In genomic region chr10:49538381-49539319, GRCh38 we compare ENCODE assay signal across 8 cellular contexts. TPM values are rescaled to one million over a fixed set of nuclear protein-coding genes. Genes with fewer than 3 reads are reported as not detected.
DNase-seq lines count a peak whose midpoint lies in the region; ATAC-seq and TF ChIP-seq lines count a peak whose summit lies in the region.

ERCC6 (minus strand) TSS chr10:49539121.

- H3K4me1 Mint-ChIP-seq in IgD-negative memory B cell, result peaks cover 28 to 42% (median 30%) of the 10 kb centered on the region in 3 donors

- H3K9me3 ChIP-seq in mucosa of descending colon, result no peaks in the 10 kb centered on the region

- H3K27ac Mint-ChIP-seq in IgD-negative memory B cell, result peak within 1 kb of the TSS; percentile 92 to 99 (median 98)

- peak; percentile 70 for ATAC-seq in GM21576 (IDR thresholded peaks at IDR 0.05; ENCODE audit: unreplicated experiment)
- ATAC-seq in mucosa of descending colon, result peak; percentile 97

- peaks cover 4% of the 10 kb centered on the region for H3K27me3 Mint-ChIP-seq in IgD-negative memory B cell

- H3K4me3 ChIP-seq in mucosa of descending colon, result peak within 1 kb of the TSS; percentile 61

- TF ChIP-seq CTCF in mucosa of descending colon (IDR thresholded peaks at IDR 0.05), result no peak

- H3K4me1 ChIP-seq in mucosa of descending colon (ENCODE audit: low read depth), result peaks cover 15% of the 10 kb centered on the region

- no peaks in the 10 kb centered on the region for H3K36me3 ChIP-seq in mucosa of descending colon (ENCODE audit: low read depth)

- DNase-seq in DMS153 (lab: John Stamatoyannopoulos, UW) (peak; percentile 95), OCI-M1 (lab: John Stamatoyannopoulos, UW) (peak; percentile 99), activated T-cell treated with anti-CD3 and anti-CD28 coated beads for 4 hours (peak; percentile 93), epithelial cell of prostate (ENCODE audit: low read depth, low spot score) (peak; percentile 93), mucosa of descending colon (peak; percentile 98)
- peak; percentile 86 to 94 for DNase-seq in stimulated activated CD8-positive, alpha-beta memory T cell treated with anti-CD3 and anti-CD28 coated beads, Interleukin-4, amount 100 ng/mL, for 1 hour (ENCODE audit: low read depth in 2 of 2, low spot score in 1 of 2)

- H3K4me3 Mint-ChIP-seq in IgD-negative memory B cell, result peak within 1 kb of the TSS; percentile 90 to 94 (median 94)

- peak within 1 kb of the TSS; percentile 86 for H3K27ac ChIP-seq in epithelial cell of prostate

- H3K36me3 Mint-ChIP-seq in IgD-negative memory B cell, result no peaks in the 10 kb centered on the region

- intact Hi-C loops in mucosa of descending colon (cut with DNase I, micrococcal nuclease), result no loop called here

- peaks cover 0 to 2% (median under 1%) of the 10 kb centered on the region in 3 donors for H3K9me3 Mint-ChIP-seq in IgD-negative memory B cell

RNA-seq across cellular contexts. Expression of gene ERCC6, which starts in this region (rescaled TPM):
- 12.4 TPM for polyA plus RNA-seq in IgD-negative memory B cell
- 10 to 100 TPM; 18.9 to 29.8 (median 25.4) TPM for total RNA-seq in mucosa of descending colon

Comparison
In these comparisons a context has a peak if more than half of its experiments do, and no peak if none do; other contexts are left out.
1. Peak in every context shown above with its lines: DNase-seq, ATAC-seq, H3K4me3 ChIP-seq and H3K27ac ChIP-seq.